ENCODE assay signal across 13 cellular contexts in the genomic region with DNA sequence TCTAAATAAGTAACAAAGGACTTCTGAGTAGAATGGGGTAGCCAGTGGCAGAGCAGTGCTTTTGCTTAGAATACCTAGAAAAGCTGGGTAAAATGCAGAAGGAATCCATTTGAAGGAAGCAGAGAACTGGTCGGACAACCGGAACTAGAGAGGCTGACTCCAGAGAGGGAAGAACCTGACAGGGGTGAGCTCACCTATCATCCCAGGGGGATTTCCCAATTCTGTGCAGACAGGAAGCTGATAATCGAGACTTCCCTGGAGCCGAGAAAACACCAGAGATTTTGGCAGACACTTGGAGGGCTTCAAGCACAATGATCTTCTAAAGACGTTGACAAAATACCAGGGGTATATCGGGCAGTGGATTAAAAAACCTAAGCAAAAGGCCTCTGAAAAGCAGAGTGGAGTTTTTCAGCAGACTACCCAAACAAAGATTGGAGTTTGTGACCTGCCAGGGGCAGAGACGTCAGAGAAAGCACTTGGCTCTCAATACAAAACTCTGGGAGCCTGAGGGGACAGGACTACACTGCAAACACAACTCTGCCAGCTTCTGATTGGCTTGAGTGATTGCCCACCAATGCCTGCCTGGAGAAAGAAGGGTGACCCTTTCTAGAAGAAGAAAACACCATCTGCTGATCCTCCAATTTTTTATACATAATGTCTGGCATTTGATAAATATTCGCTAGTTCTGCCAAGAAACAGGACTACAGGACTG.
DNase-seq lines count a peak whose midpoint lies in the region; TF ChIP-seq lines count a peak whose summit lies in the region.
"Had no signal": no experiment of that assay in that cellular context is flagged by ENCODE, and none has a peak within 500 bp of the region (broad histone marks: within the 10 kb centered on the region; RNA-seq: fewer than 3 reads in every experiment).

No MANE protein-coding gene starts in this region.

- peak; percentile 12 for DNase-seq in NCI-H226
- peak; percentile 11 for DNase-seq in cerebellar cortex (ENCODE audit: low spot score)
- peak; percentile 62 for DNase-seq in islet precursor cell
- no peak for DNase-seq in testis
- DNase-seq in activated CD4-positive, alpha-beta T cell treated with anti-CD3 and anti-CD28 coated beads for 4 hours, result no peak
- DNase-seq in activated naive CD4-positive, alpha-beta T cell treated with Interleukin-2 at 50 U/mL for 16 hours, result no peak
- DNase-seq: activated CD4-positive, alpha-beta memory T cell treated with anti-CD3 and anti-CD28 coated beads, Interleukin-2, amount 10 ng/mL, durations not matched to agents 7 days and 5 days; NCI-H1694 had no signal

- no peaks in the 10 kb centered on the region for H3K27me3 ChIP-seq in stomach smooth muscle (ENCODE audit: control insufficient read depth in 1 of 2, insufficient read depth in 2 of 2, low read length in 2 of 2)
- H3K27me3 ChIP-seq in testis, result no peaks in the 10 kb centered on the region

- no peak for TF ChIP-seq POLR2A in testis (IDR thresholded peaks at IDR 0.05)

- H3K36me3 ChIP-seq in stomach smooth muscle (ENCODE audit: control insufficient read depth in 2 of 2, insufficient read depth in 2 of 2, low read length in 2 of 2) (no peaks in the 10 kb centered on the region), testis (ENCODE audit: low read depth, missing control alignments) (no peaks in the 10 kb centered on the region)
- H3K36me3 ChIP-seq: SJSA1 had no signal

- intact Hi-C loops in testis (cut with DNase I; ENCODE audit: low total_unique reads), result no loop called here

- no peak overlapping the region for H3K9ac ChIP-seq in stomach smooth muscle (ENCODE audit: low read length in 2 of 2)
- H3K9ac ChIP-seq: parathyroid adenoma had no signal

- WGBS in testis, 2 donors, result 86 to 89% methylated on average over 8 of the region's 8 CpGs

- H3K4me3 ChIP-seq in stomach smooth muscle (ENCODE audit: low read length in 2 of 2) (no peak overlapping the region), testis (no peak overlapping the region)
- H3K4me3 ChIP-seq: GM12878, SJSA1 had no signal

- H3K9me3 ChIP-seq in stomach smooth muscle (ENCODE audit: control insufficient read depth in 2 of 2, low read length in 2 of 2) (no peaks in the 10 kb centered on the region), testis (no peaks in the 10 kb centered on the region)
- H3K9me3 ChIP-seq: SJSA1 had no signal

- H3K27ac ChIP-seq in stomach smooth muscle (ENCODE audit: low read length) (peak overlapping the region; percentile 66), testis (no peak overlapping the region)
- H3K27ac ChIP-seq: C4-2B, parathyroid adenoma, SJSA1 had no signal

- TF ChIP-seq CTCF in testis (IDR thresholded peaks at IDR 0.05), result no peak

- peaks cover 3% of the 10 kb centered on the region for H3K4me1 ChIP-seq in stomach smooth muscle (ENCODE audit: control insufficient read depth, insufficient read depth, low read length)
- no peaks in the 10 kb centered on the region for H3K4me1 ChIP-seq in testis
- H3K4me1 ChIP-seq: parathyroid adenoma, SJSA1 had no signal

Comparison
In these comparisons a context has a peak if more than half of its experiments do, and no peak if none do; other contexts are left out.
1. DNase-seq: peak in NCI-H226 (single experiment), cerebellar cortex (single experiment) and islet precursor cell (single experiment); none in testis (single experiment), activated CD4-positive, alpha-beta T cell treated with anti-CD3 and anti-CD28 coated beads for 4 hours (0 of 2) and activated naive CD4-positive, alpha-beta T cell treated with Interleukin-2 at 50 U/mL for 16 hours (single experiment).